Comparison of ENCODE assay signal across 8 cellular contexts in genomic region chr1:176073524-176074157, GRCh38.
DNase-seq lines count a peak whose midpoint lies in the region; ATAC-seq and TF ChIP-seq lines count a peak whose summit lies in the region.

No MANE protein-coding gene starts in this region.

- intact Hi-C loops in tibial artery (cut with DNase I; ENCODE audit: low total_unique reads) = loop anchor here (10.0 kb wide), 1 partner anchor 189 kb away; no protein-coding TSS in a partner anchor

- H3K4me1 ChIP-seq in Peyer's patch = no peaks in the 10 kb centered on the region
- H3K4me1 ChIP-seq in tibial artery = peaks cover 0 to 9% (median 0%) of the 10 kb centered on the region in 4 donors

- no peaks in the 10 kb centered on the region for H3K9me3 ChIP-seq in Peyer's patch
- peaks cover 0 to 9% (median 0%) of the 10 kb centered on the region in 3 donors for H3K9me3 ChIP-seq in tibial artery

- H3K4me3 ChIP-seq in LNCaP clone FGC (ENCODE audit: low read depth, low read length) (no peak overlapping the region), Peyer's patch (no peak overlapping the region), tibial artery (no peak overlapping the region)

- ATAC-seq in GM18873 (IDR thresholded peaks at IDR 0.05; ENCODE audit: low FRiP score, unreplicated experiment) = peak; percentile 64
- no peak for ATAC-seq in GM18870 (IDR thresholded peaks at IDR 0.05; ENCODE audit: unreplicated experiment)

- TF ChIP-seq CTCF in LNCaP clone FGC (IDR thresholded peaks at IDR 0.05; ENCODE audit: control insufficient read depth, extremely low read depth, insufficient read depth) (peak; percentile 78), Peyer's patch (IDR thresholded peaks at IDR 0.05) (peak; percentile 13 to 85 (median 68)), tibial artery (IDR thresholded peaks at IDR 0.05) (peak; percentile 61 to 74)

- H3K36me3 ChIP-seq in Peyer's patch = peaks cover 0 to 5% (median 0%) of the 10 kb centered on the region in 3 donors
- H3K36me3 ChIP-seq in tibial artery = peaks cover 2 to 13% (median 5%) of the 10 kb centered on the region in 3 donors

- peak; percentile 48 for DNase-seq in CMK (ENCODE audit: low read depth)
- DNase-seq in LNCaP clone FGC (ENCODE audit: low read depth) = peak; percentile 70
- DNase-seq in Peyer's patch = peak in 2 of 3 donors; percentile 30 to 56
- DNase-seq in cerebellar cortex (ENCODE audit: low spot score) = peak; percentile 88
- peak; percentile 63 for DNase-seq in kidney tubule cell (ENCODE audit: low spot score)
- no peak for DNase-seq in tibial artery

- no peaks in the 10 kb centered on the region for H3K27me3 ChIP-seq in Peyer's patch
- H3K27me3 ChIP-seq in tibial artery = no peaks in the 10 kb centered on the region

- H3K27ac ChIP-seq in Peyer's patch (no peak overlapping the region), tibial artery (no peak overlapping the region)

- no peak for TF ChIP-seq POLR2A in Peyer's patch (IDR thresholded peaks at IDR 0.05)

Comparison
In these comparisons a context has a peak if more than half of its experiments do, and no peak if none do; other contexts are left out.
1. DNase-seq: peak in CMK (single experiment), LNCaP clone FGC (single experiment), Peyer's patch (2 of 3), cerebellar cortex (single experiment) and kidney tubule cell (single experiment); none in tibial artery (0 of 2).
2. Peak in every context shown above with its lines, with median percentiles within 50 percentile points of each other: CTCF ChIP-seq.